Comparison of ENCODE assay signal across 20 cellular contexts in genomic region chr17:12536021-12536420, GRCh38.
"Had no signal": no experiment of that assay in that cellular context is flagged by ENCODE, and none has a peak within 500 bp of the region (broad histone marks: within the 10 kb centered on the region; RNA-seq: fewer than 3 reads in every experiment).

No MANE protein-coding gene starts in this region.

- H3K4me3 ChIP-seq: cardiac muscle cell, neural progenitor cell, tibial artery had no signal

- H3K4me3 Mint-ChIP-seq: activated naive CD8-positive, alpha-beta T cell treated with anti-CD3 and anti-CD28 coated beads for 36 hours; activated T-cell treated with anti-CD3 and anti-CD28 coated beads, Interleukin-2, amount 50 U/mL, for 24 hours; activated T-helper 17 cell treated with anti-CD3 and anti-CD28 coated beads, Interleukin-2, amount 50 U/mL, for 72 hours; endodermal cell; memory B cell; naive thymus-derived CD8-positive, alpha-beta T cell; neural progenitor cell had no signal

- H3K9me3 Mint-ChIP-seq: activated naive CD8-positive, alpha-beta T cell treated with anti-CD3 and anti-CD28 coated beads for 36 hours; activated T-cell treated with anti-CD3 and anti-CD28 coated beads, Interleukin-2, amount 50 U/mL, for 24 hours; endodermal cell; memory B cell; neural progenitor cell had no signal

- H3K27ac ChIP-seq: cardiac muscle cell, neural progenitor cell, tibial artery had no signal

- H3K27ac Mint-ChIP-seq: activated naive CD8-positive, alpha-beta T cell treated with anti-CD3 and anti-CD28 coated beads for 36 hours; activated T-cell treated with anti-CD3 and anti-CD28 coated beads, Interleukin-2, amount 50 U/mL, for 24 hours; activated T-helper 17 cell treated with anti-CD3 and anti-CD28 coated beads, Interleukin-2, amount 50 U/mL, for 72 hours; endodermal cell; memory B cell; naive thymus-derived CD8-positive, alpha-beta T cell; neural progenitor cell had no signal

- H3K4me1 Mint-ChIP-seq: activated naive CD8-positive, alpha-beta T cell treated with anti-CD3 and anti-CD28 coated beads for 36 hours; activated T-helper 17 cell treated with anti-CD3 and anti-CD28 coated beads, Interleukin-2, amount 50 U/mL, for 72 hours; memory B cell; naive thymus-derived CD8-positive, alpha-beta T cell; neural progenitor cell had no signal

- H3K36me3 ChIP-seq: cardiac muscle cell, neural progenitor cell, tibial artery had no signal

- H3K9me3 ChIP-seq: tibial artery had no signal

- H3K4me2 ChIP-seq: neural progenitor cell had no signal

- ATAC-seq: activated T-helper 17 cell treated with anti-CD3 and anti-CD28 coated beads, Interleukin-2, amount 50 U/mL, for 72 hours; left ventricle myocardium superior; naive thymus-derived CD8-positive, alpha-beta T cell; stimulated activated naive CD8-positive, alpha-beta T cell treated with anti-CD3 and anti-CD28 coated beads, Interleukin-15, Interleukin-2, amounts not matched to agents 100 U/mL and 50 U/mL, for 24 hours had no signal

- H3K27me3 ChIP-seq: cardiac muscle cell, neural progenitor cell, tibial artery had no signal

- H3K27me3 Mint-ChIP-seq: activated naive CD8-positive, alpha-beta T cell treated with anti-CD3 and anti-CD28 coated beads for 36 hours; activated T-cell treated with anti-CD3 and anti-CD28 coated beads, Interleukin-2, amount 50 U/mL, for 24 hours had no signal

- DNase-seq: activated CD8-positive, alpha-beta memory T cell treated with anti-CD3 and anti-CD28 coated beads for 24 hours; activated CD8-positive, alpha-beta memory T cell treated with anti-CD3 and anti-CD28 coated beads, Interleukin-2, amount 50 U/mL, for 4 hours; activated naive CD4-positive, alpha-beta T cell; activated naive CD8-positive, alpha-beta T cell treated with anti-CD3 and anti-CD28 coated beads for 36 hours; activated T-cell treated with anti-CD3 and anti-CD28 coated beads, Interleukin-2, amount 50 U/mL, for 24 hours; amygdala; cortex of kidney; endodermal cell; kidney glomerular epithelial cell; left ventricle myocardium superior; naive thymus-derived CD8-positive, alpha-beta T cell; stimulated activated CD4-positive, alpha-beta T cell treated with anti-CD3 and anti-CD28 coated beads, Interleukin-4, amount 100 ng/mL, for 24 hours; stimulated activated naive CD8-positive, alpha-beta T cell treated with anti-CD3 and anti-CD28 coated beads, Interleukin-15, Interleukin-2, amounts not matched to agents 100 U/mL and 50 U/mL, for 24 hours; substantia nigra; T-helper 1 cell; tibial artery had no signal

- H3K36me3 Mint-ChIP-seq: activated naive CD8-positive, alpha-beta T cell treated with anti-CD3 and anti-CD28 coated beads for 36 hours; memory B cell; naive thymus-derived CD8-positive, alpha-beta T cell; neural progenitor cell had no signal

- H3K4me1 ChIP-seq: neural progenitor cell, tibial artery had no signal

- H2AFZ ChIP-seq: neural progenitor cell had no signal
